ENCODE assay signal across 23 cellular contexts in the genomic region with DNA sequence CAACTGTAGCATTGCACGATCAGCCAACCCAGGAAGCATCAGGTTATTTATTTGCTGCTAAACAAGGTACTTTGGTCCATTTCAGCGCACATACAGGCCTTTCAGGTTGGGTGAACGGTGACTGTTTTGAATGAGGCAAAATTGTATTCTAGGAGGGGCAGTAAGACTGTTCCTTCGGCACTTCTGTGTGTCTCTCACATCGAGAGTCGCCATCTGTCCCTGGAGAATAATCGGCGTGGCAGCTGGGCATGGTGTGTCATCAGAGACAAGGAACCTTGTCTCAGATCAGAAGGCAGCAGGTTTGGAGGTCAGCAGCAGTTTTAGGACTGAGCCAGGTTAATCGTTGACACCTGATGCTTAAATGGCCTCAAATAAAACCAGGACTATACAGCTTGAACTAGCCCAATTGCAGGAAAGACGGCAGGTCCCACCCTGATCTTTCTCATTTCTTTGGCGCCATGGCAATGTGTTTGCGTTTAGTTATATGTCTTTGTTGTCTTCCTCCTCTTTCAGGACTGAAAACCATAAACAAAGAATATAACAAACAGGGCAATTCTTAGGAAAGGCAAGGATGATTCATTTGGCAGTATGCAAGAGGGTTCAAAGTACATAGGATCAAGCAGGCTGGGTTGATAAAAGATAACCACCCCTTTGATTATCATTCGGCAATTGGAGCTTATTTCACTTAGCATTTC.
DNase-seq lines count a peak whose midpoint lies in the region; ATAC-seq and TF ChIP-seq lines count a peak whose summit lies in the region.
"Had no signal": no experiment of that assay in that cellular context is flagged by ENCODE, and none has a peak within 500 bp of the region (broad histone marks: within the 10 kb centered on the region; RNA-seq: fewer than 3 reads in every experiment).

No MANE protein-coding gene starts in this region.

- H3K36me3 ChIP-seq in Peyer's patch: no peaks in the 10 kb centered on the region
- H3K36me3 ChIP-seq: left lung, thyroid gland had no signal

- no peaks in the 10 kb centered on the region for H3K9me3 ChIP-seq in Peyer's patch
- H3K9me3 ChIP-seq: left lung, thyroid gland had no signal

- H3K9me3 Mint-ChIP-seq in T-helper 2 cell treated with Interferon-gamma antibody and Interleukin-4, amounts not matched to agents 5 μg/mL and 100 μg/mL, for 36 hours: no peaks in the 10 kb centered on the region
- H3K9me3 Mint-ChIP-seq: activated naive CD8-positive, alpha-beta T cell treated with anti-CD3 and anti-CD28 coated beads for 36 hours; mesothelial cell of epicardium; stimulated activated naive CD8-positive, alpha-beta T cell treated with anti-CD3 and anti-CD28 coated beads, Interleukin-15, amount 100 ng/mL, for 72 hours had no signal

- H3K4me1 Mint-ChIP-seq in T-helper 2 cell treated with Interferon-gamma antibody and Interleukin-4, amounts not matched to agents 5 μg/mL and 100 μg/mL, for 36 hours (ENCODE audit: low read depth): no peaks in the 10 kb centered on the region
- H3K4me1 Mint-ChIP-seq: activated naive CD8-positive, alpha-beta T cell treated with anti-CD3 and anti-CD28 coated beads for 36 hours; mesothelial cell of epicardium; stimulated activated naive CD8-positive, alpha-beta T cell treated with anti-CD3 and anti-CD28 coated beads, Interleukin-15, amount 100 ng/mL, for 72 hours had no signal

- peak overlapping the region in 3 of 4 donors; percentile 57 to 83 (median 76) for H3K27ac ChIP-seq in Peyer's patch
- H3K27ac ChIP-seq: left lung, parathyroid adenoma, thyroid gland had no signal

- no peak for ATAC-seq in GM18517 (IDR thresholded peaks at IDR 0.05; ENCODE audit: unreplicated experiment)
- ATAC-seq: left lung; sciatic nerve; stimulated activated naive CD8-positive, alpha-beta T cell treated with anti-CD3 and anti-CD28 coated beads, Interleukin-15, amount 100 ng/mL, for 72 hours had no signal

- H3K4me3 ChIP-seq in Peyer's patch: peak overlapping the region in 1 of 4 donors; percentile 6
- H3K4me3 ChIP-seq: left lung, thyroid gland had no signal

- peak in 1 of 2 donors; percentile 57 for TF ChIP-seq POLR2A in Peyer's patch (IDR thresholded peaks at IDR 0.05)

- DNase-seq in HT-29 (ENCODE audit: low spot score): peak; percentile 50
- peak in 2 of 3 donors; percentile 83 to 84 for DNase-seq in Peyer's patch
- peak; percentile 7 for DNase-seq in kidney tubule cell (ENCODE audit: low spot score)
- peak; percentile 13 for DNase-seq in renal cortical epithelial cell (ENCODE audit: low read depth)
- no peak for DNase-seq in T-helper 2 cell treated with Interferon-gamma antibody and Interleukin-4, amounts not matched to agents 5 μg/mL and 100 μg/mL, for 36 hours (ENCODE audit: low spot score)
- no peak for DNase-seq in NCI-H2196 treated with DMSO at 0.1 percent for 48 hours (lab: John Stamatoyannopoulos, UW; ENCODE audit: unreplicated experiment)
- DNase-seq in HCEC 1CT: no peak
- DNase-seq: activated CD4-positive, alpha-beta T cell treated with anti-CD3 and anti-CD28 coated beads, Interleukin-2, amount 50 U/mL, for 48 hours; activated CD8-positive, alpha-beta memory T cell treated with anti-CD3 and anti-CD28 coated beads, Interleukin-2, amount 50 U/mL, for 48 hours; activated naive CD8-positive, alpha-beta T cell treated with anti-CD3 and anti-CD28 coated beads for 36 hours; C1 segment of cervical spinal cord; Calu3; caudate nucleus; dermis blood vessel endothelial cell; head of caudate nucleus; left lung; NCI-H526; stimulated activated naive CD8-positive, alpha-beta T cell treated with anti-CD3 and anti-CD28 coated beads, Interleukin-15, amount 100 ng/mL, for 72 hours; thyroid gland had no signal

- H3K36me3 Mint-ChIP-seq in T-helper 2 cell treated with Interferon-gamma antibody and Interleukin-4, amounts not matched to agents 5 μg/mL and 100 μg/mL, for 36 hours (ENCODE audit: low read depth): no peaks in the 10 kb centered on the region
- H3K36me3 Mint-ChIP-seq: activated naive CD8-positive, alpha-beta T cell treated with anti-CD3 and anti-CD28 coated beads for 36 hours; mesothelial cell of epicardium had no signal

- no peaks in the 10 kb centered on the region for H3K27me3 Mint-ChIP-seq in T-helper 2 cell treated with Interferon-gamma antibody and Interleukin-4, amounts not matched to agents 5 μg/mL and 100 μg/mL, for 36 hours (ENCODE audit: low read depth)

- no peaks in the 10 kb centered on the region for H3K27me3 ChIP-seq in Peyer's patch
- H3K27me3 ChIP-seq: thyroid gland had no signal

- TF ChIP-seq CTCF in Peyer's patch (IDR thresholded peaks at IDR 0.05): no peak

- H3K4me1 ChIP-seq in Peyer's patch: peaks cover 0 to 26% (median 2%) of the 10 kb centered on the region in 4 donors
- H3K4me1 ChIP-seq: left lung, parathyroid adenoma, thyroid gland had no signal

- H3K27ac Mint-ChIP-seq in T-helper 2 cell treated with Interferon-gamma antibody and Interleukin-4, amounts not matched to agents 5 μg/mL and 100 μg/mL, for 36 hours: no peak overlapping the region
- H3K27ac Mint-ChIP-seq: activated naive CD8-positive, alpha-beta T cell treated with anti-CD3 and anti-CD28 coated beads for 36 hours; mesothelial cell of epicardium had no signal

- no peak overlapping the region for H3K4me3 Mint-ChIP-seq in T-helper 2 cell treated with Interferon-gamma antibody and Interleukin-4, amounts not matched to agents 5 μg/mL and 100 μg/mL, for 36 hours
- H3K4me3 Mint-ChIP-seq: activated naive CD8-positive, alpha-beta T cell treated with anti-CD3 and anti-CD28 coated beads for 36 hours; mesothelial cell of epicardium; stimulated activated naive CD8-positive, alpha-beta T cell treated with anti-CD3 and anti-CD28 coated beads, Interleukin-15, amount 100 ng/mL, for 72 hours had no signal

Comparison
In these comparisons a context has a peak if more than half of its experiments do, and no peak if none do; other contexts are left out.
1. DNase-seq: peak in HT-29 (single experiment), Peyer's patch (2 of 3), kidney tubule cell (single experiment) and renal cortical epithelial cell (single experiment); none in T-helper 2 cell treated with Interferon-gamma antibody and Interleukin-4, amounts not matched to agents 5 μg/mL and 100 μg/mL, for 36 hours (single experiment), NCI-H2196 treated with DMSO at 0.1 percent for 48 hours (single experiment) and HCEC 1CT (single experiment).